In the genomic region with DNA sequence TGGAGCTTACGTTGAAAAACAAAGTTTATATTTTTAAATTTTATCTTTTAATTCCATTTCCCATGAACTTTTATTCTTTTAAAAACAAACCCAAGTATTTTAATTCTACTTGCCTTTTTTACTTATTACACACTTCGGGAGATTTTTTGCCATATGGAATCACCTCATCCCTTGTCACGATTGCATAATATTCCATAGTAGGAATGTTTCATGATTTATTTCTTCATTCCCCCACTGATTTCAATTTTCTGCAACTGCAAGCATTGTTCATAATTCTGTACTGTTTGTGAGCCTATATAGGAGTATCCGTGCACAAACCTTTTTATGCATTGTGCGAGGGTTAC, we compare ENCODE assay signal across 8 cellular contexts. TPM values are rescaled to one million over a fixed set of nuclear protein-coding genes. Genes with fewer than 3 reads are reported as not detected.
DNase-seq lines count a peak whose midpoint lies in the region; ATAC-seq and TF ChIP-seq lines count a peak whose summit lies in the region.

No MANE protein-coding gene starts in this region.

- in situ Hi-C loops in KBM-7 (cut with MboI; ENCODE audit: low pct_unique_long_range_greater_than_20kb, low sequenced_read_pairs): no loop called here

- 49 to 50% (median 49%) methylated on average over 5 of the region's 5 CpGs for WGBS in heart left ventricle, 4 donors

- TF ChIP-seq POLR2A in heart left ventricle (IDR thresholded peaks at IDR 0.05): no peak
- TF ChIP-seq POLR2A in breast epithelium (IDR thresholded peaks at IDR 0.05): no peak
- TF ChIP-seq POLR2A in uterus (IDR thresholded peaks at IDR 0.05): no peak

- TF ChIP-seq CTCF in heart left ventricle (IDR thresholded peaks at IDR 0.05): no peak
- no peak for TF ChIP-seq CTCF in breast epithelium (IDR thresholded peaks at IDR 0.05)
- TF ChIP-seq CTCF in mesothelial cell of epicardium (IDR thresholded peaks at IDR 0.05; ENCODE audit: unreplicated experiment): no peak
- TF ChIP-seq CTCF in uterus (IDR thresholded peaks at IDR 0.05): no peak

- H3K4me3 Mint-ChIP-seq in mesothelial cell of epicardium: peak overlapping the region; percentile 86

- peak overlapping the region; percentile 100 for H3K27ac Mint-ChIP-seq in mesothelial cell of epicardium

- peaks cover 3 to 35% (median 29%) of the 10 kb centered on the region in 12 donors for H3K4me1 ChIP-seq in heart left ventricle
- no peaks in the 10 kb centered on the region for H3K4me1 ChIP-seq in breast epithelium
- peaks cover 0 to 10% of the 10 kb centered on the region in 2 donors for H3K4me1 ChIP-seq in uterus

- peak overlapping the region; percentile 54 to 98 (median 86) for H3K4me3 ChIP-seq in heart left ventricle
- peak overlapping the region; percentile 89 to 96 (median 95) for H3K4me3 ChIP-seq in breast epithelium
- H3K4me3 ChIP-seq in uterus: peak overlapping the region; percentile 70 to 89

- H3K36me3 ChIP-seq in heart left ventricle (no peaks in the 10 kb centered on the region), breast epithelium (no peaks in the 10 kb centered on the region), uterus (no peaks in the 10 kb centered on the region)

- no peak for ATAC-seq in heart left ventricle
- no peak for ATAC-seq in HG02642 (IDR thresholded peaks at IDR 0.05; ENCODE audit: poor library complexity, unreplicated experiment)
- no peak for ATAC-seq in HG02973 (IDR thresholded peaks at IDR 0.05; ENCODE audit: unreplicated experiment)

- H3K27me3 ChIP-seq in heart left ventricle: no peaks in the 10 kb centered on the region
- no peaks in the 10 kb centered on the region for H3K27me3 ChIP-seq in breast epithelium
- H3K27me3 ChIP-seq in uterus: no peaks in the 10 kb centered on the region

- H3K36me3 Mint-ChIP-seq in mesothelial cell of epicardium: peaks cover 2% of the 10 kb centered on the region

- H3K27ac ChIP-seq in heart left ventricle: peak overlapping the region in 11 of 12 donors; percentile 64 to 98 (median 95)
- peak overlapping the region; percentile 98 to 99 for H3K27ac ChIP-seq in breast epithelium
- H3K27ac ChIP-seq in uterus: peak overlapping the region; percentile 97 to 98

- no peak for DNase-seq in heart left ventricle
- no peak for DNase-seq in cardiac septum (ENCODE audit: low spot score)
- DNase-seq in breast epithelium (ENCODE audit: low spot score in 2 of 2): no peak
- DNase-seq in mesothelial cell of epicardium (ENCODE audit: low spot score in 2 of 2, unreplicated experiment in 2 of 2): no peak
- no peak for DNase-seq in uterus
- DNase-seq in KBM-7: no peak

- H3K9me3 ChIP-seq in heart left ventricle (peaks cover 0 to 6% (median 0%) of the 10 kb centered on the region in 12 donors), breast epithelium (no peaks in the 10 kb centered on the region), uterus (no peaks in the 10 kb centered on the region)

- peaks cover 27% of the 10 kb centered on the region for H3K4me1 Mint-ChIP-seq in mesothelial cell of epicardium

- intact Hi-C loops in heart left ventricle (cut with DNase I): loop anchor here in 2 of 10 donors (2.0 kb wide), 2 partner anchors 14 to 16 kb away; no protein-coding TSS in a partner anchor
- intact Hi-C loops in cardiac septum (cut with DNase I): no loop called here
- intact Hi-C loops in breast epithelium (cut with DNase I; ENCODE audit: low total_unique reads): no loop called here
- intact Hi-C loops in uterus (cut with DNase I; ENCODE audit: low total_unique reads): no loop called here

- H3K9me3 Mint-ChIP-seq in mesothelial cell of epicardium: peaks cover 17% of the 10 kb centered on the region

- no peaks in the 10 kb centered on the region for H3K27me3 Mint-ChIP-seq in mesothelial cell of epicardium (ENCODE audit: low read depth)

RNA-seq across cellular contexts. Expression of a gene that starts 0.6 kb away (rescaled TPM):
- total RNA-seq in heart left ventricle (10 to 100 TPM; 48.1 to 78.0 (median 63.0) TPM), cardiac septum (66.0 TPM), breast epithelium (100 to 1,000 TPM in 1 of 3 donors, 10 to 100 TPM in 2; 74.7 to 111 (median 86.7) TPM), mesothelial cell of epicardium (137 to 156 TPM (median 145 TPM) in 3 replicates), uterus (100 to 1,000 TPM in 1 of 4 donors, 10 to 100 TPM in 3; 73.2 to 273 (median 83.7) TPM)
- polyA plus RNA-seq in heart left ventricle: 10 to 100 TPM; 36.0 to 40.7 TPM
